2 cellular contexts compared by ENCODE assay signal in the genomic region with DNA sequence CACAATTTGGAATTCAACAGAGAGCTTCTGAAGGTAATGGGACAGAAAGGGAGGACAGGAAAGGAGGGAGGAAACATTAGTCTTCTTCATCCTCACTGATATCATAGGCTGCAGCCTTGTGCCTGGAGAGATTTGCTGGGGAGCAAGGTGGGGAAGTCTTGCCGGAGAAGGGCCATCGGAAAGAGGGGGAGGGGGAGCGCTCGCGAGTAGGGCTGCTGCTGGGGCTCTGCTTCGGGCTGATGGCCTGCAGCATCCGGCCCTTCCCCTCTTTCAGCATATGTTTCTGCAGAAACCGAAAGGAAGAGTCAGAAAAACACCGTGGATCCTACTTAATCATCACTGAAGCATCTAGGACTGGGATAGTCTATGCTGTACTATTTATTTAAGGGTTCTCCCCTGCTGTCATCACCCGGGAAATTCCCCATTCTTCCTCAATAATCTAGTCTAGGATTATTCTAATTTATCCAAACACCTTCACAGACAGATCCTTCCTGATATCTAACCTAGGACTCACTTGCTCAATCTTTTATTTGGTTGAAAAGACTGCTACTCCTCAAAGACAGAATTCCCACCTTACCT.
TF ChIP-seq lines count a peak whose summit lies in the region.

No MANE protein-coding gene starts in this region.

TF ChIP-seq in IMR-90, 13 proteins besides CTCF, POLR2A, EP300 and RAD21:
- no peak for TF ChIP-seq MXI1 (IDR thresholded peaks at IDR 0.05; ENCODE audit: borderline replicate concordance, low read depth, low read length)
- TF ChIP-seq, protein P1, sequence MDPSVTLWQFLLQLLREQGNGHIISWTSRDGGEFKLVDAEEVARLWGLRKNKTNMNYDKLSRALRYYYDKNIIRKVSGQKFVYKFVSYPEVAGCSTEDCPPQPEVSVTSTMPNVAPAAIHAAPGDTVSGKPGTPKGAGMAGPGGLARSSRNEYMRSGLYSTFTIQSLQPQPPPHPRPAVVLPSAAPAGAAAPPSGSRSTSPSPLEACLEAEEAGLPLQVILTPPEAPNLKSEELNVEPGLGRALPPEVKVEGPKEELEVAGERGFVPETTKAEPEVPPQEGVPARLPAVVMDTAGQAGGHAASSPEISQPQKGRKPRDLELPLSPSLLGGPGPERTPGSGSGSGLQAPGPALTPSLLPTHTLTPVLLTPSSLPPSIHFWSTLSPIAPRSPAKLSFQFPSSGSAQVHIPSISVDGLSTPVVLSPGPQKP (IDR thresholded peaks at IDR 0.05; ENCODE audit: borderline replicate concordance, low read depth, low read length) = no peak
- TF ChIP-seq CHD1 (IDR thresholded peaks at IDR 0.05; ENCODE audit: low read depth, low read length) = no peak
- TF ChIP-seq CEBPB (IDR thresholded peaks at IDR 0.05; ENCODE audit: low read depth, low read length) = no peak
TF ChIP-seq in IMR-90: peak in this region for 0.

TF ChIP-seq in HepG2, 621 proteins besides CTCF, POLR2A, EP300 and RAD21:
- TF ChIP-seq ISX (CRISPR knock-in tag; conservative IDR thresholded peaks at IDR 0.05) = no peak
- no peak for TF ChIP-seq ZNF546 (CRISPR knock-in tag; conservative IDR thresholded peaks at IDR 0.05)
- TF ChIP-seq, protein P2, sequence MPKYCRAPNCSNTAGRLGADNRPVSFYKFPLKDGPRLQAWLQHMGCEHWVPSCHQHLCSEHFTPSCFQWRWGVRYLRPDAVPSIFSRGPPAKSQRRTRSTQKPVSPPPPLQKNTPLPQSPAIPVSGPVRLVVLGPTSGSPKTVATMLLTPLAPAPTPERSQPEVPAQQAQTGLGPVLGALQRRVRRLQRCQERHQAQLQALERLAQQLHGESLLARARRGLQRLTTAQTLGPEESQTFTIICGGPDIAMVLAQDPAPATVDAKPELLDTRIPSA (CRISPR knock-in tag; IDR thresholded peaks at IDR 0.05; ENCODE audit: borderline replicate concordance) = no peak
- TF ChIP-seq ZBTB40 (IDR thresholded peaks at IDR 0.05) = no peak
- no peak for TF ChIP-seq ZBTB40 (CRISPR knock-in tag; IDR thresholded peaks at IDR 0.05)
- TF ChIP-seq BRD4 (CRISPR knock-in tag; IDR thresholded peaks at IDR 0.05) = no peak
- no peak for TF ChIP-seq ZNF225 (CRISPR knock-in tag; IDR thresholded peaks at IDR 0.05)
- no peak for TF ChIP-seq ZNF354B (CRISPR knock-in tag; IDR thresholded peaks at IDR 0.05)
- no peak for TF ChIP-seq NFYC (CRISPR knock-in tag; IDR thresholded peaks at IDR 0.05)
- no peak for TF ChIP-seq ZNF564 (CRISPR knock-in tag; IDR thresholded peaks at IDR 0.05)
- TF ChIP-seq, protein P3, sequence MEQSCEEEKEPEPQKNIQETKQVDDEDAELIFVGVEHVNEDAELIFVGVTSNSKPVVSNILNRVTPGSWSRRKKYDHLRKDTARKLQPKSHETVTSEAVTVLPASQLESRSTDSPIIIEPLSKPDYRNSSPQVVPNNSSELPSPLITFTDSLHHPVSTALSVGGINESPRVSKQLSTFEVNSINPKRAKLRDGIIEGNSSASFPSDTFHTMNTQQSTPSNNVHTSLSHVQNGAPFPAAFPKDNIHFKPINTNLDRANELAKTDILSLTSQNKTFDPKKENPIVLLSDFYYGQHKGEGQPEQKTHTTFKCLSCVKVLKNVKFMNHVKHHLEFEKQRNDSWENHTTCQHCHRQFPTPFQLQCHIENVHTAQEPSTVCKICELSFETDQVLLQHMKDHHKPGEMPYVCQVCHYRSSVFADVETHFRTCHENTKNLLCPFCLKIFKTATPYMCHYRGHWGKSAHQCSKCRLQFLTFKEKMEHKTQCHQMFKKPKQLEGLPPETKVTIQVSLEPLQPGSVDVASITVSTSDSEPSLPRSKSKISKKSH (CRISPR knock-in tag; IDR thresholded peaks at IDR 0.05; ENCODE audit: borderline replicate concordance) = no peak
- TF ChIP-seq ZNF430 (CRISPR knock-in tag; IDR thresholded peaks at IDR 0.05) = no peak
- no peak for TF ChIP-seq ZNF460 (CRISPR knock-in tag; IDR thresholded peaks at IDR 0.05; ENCODE audit: borderline replicate concordance)
- no peak for TF ChIP-seq ZNF567 (CRISPR knock-in tag; IDR thresholded peaks at IDR 0.05; ENCODE audit: borderline replicate concordance)
- no peak for TF ChIP-seq NR3C1 (CRISPR knock-in tag; IDR thresholded peaks at IDR 0.05)
- TF ChIP-seq CEBPB (IDR thresholded peaks at IDR 0.05; ENCODE audit: borderline replicate concordance, low read depth, low read length) = no peak
- TF ChIP-seq HNRNPLL (IDR thresholded peaks at IDR 0.05; ENCODE audit: low read depth, low read length, poor library complexity, severe bottlenecking) = no peak
- TF ChIP-seq SSRP1 (CRISPR knock-in tag; IDR thresholded peaks at IDR 0.05) = no peak
- TF ChIP-seq ATF1 (CRISPR knock-in tag; IDR thresholded peaks at IDR 0.05) = no peak
- no peak for TF ChIP-seq ZNF724P (CRISPR knock-in tag; IDR thresholded peaks at IDR 0.05; ENCODE audit: borderline replicate concordance)
- TF ChIP-seq MIER3 (CRISPR knock-in tag; IDR thresholded peaks at IDR 0.05; ENCODE audit: borderline replicate concordance) = no peak
